In the genomic region with DNA sequence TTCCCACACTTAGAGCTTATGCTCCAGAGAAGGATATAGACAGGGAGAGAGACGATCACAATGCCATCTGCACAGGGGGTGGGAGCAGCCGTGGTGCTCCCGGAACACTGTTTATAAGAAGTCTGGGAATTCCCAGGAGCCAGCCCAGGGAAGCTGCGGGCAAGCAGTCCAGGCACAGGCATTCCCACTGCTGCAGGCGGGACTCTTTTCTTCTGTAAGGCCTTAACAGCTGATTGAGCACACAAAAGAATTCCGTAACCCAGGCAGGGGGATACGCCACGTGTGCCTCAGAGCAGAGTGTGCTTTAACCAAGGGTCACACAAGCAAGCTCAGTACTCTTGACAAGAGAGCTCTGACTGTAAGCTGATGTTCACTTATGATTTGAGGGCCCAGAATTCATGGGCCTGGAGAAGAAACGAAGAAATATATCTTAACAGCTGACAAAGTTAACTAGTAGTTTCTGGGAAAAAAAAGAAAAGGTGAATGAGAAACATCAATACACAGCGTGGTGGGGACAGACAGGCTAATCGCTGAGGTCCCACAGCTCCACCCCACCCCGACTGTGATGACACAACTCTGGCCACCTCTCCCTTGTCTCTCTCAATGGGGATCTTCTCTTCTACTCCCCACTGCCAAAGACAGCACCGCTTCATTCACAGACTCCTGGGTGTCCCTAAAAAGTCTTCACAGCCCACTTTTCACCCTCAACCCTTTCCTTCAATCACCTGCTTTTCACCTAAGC, we compare ENCODE assay signal across 18 cellular contexts.
DNase-seq lines count a peak whose midpoint lies in the region; ATAC-seq and TF ChIP-seq lines count a peak whose summit lies in the region.
"Had no signal": no experiment of that assay in that cellular context is flagged by ENCODE, and none has a peak within 500 bp of the region (broad histone marks: within the 10 kb centered on the region; RNA-seq: fewer than 3 reads in every experiment).

No MANE protein-coding gene starts in this region.

- H3K9ac ChIP-seq in endodermal cell (ENCODE audit: extremely low read depth, low read length, poor library complexity, severe bottlenecking), result peak overlapping the region; percentile 34
- no peak overlapping the region for H3K9ac ChIP-seq in neural cell (ENCODE audit: low read length)

- H3K4me2 ChIP-seq in neural cell (ENCODE audit: low read length), result no peak overlapping the region

- peak; percentile 50 for DNase-seq in Daoy (ENCODE audit: low read depth)
- DNase-seq in NCI-H524 treated with DMSO at 0.1 percent for 48 hours (lab: John Stamatoyannopoulos, UW), result peak; percentile 57
- peak; percentile 86 for DNase-seq in endodermal cell
- DNase-seq: activated CD4-positive, alpha-beta T cell treated with anti-CD3 and anti-CD28 coated beads for 48 hours; activated naive CD4-positive, alpha-beta T cell; aorta; colonic mucosa; foreskin melanocyte; GDM1; T1000 had no signal

- no peak for TF ChIP-seq RAD21 in neural cell (conservative IDR thresholded peaks at IDR 0.05)

- peak overlapping the region; percentile 94 for H3K27ac Mint-ChIP-seq in endodermal cell
- H3K27ac Mint-ChIP-seq: IgD-negative memory B cell had no signal

- H3K27me3 ChIP-seq in endodermal cell (ENCODE audit: control insufficient read depth, insufficient read depth, low read length, poor library complexity, severe bottlenecking), result no peaks in the 10 kb centered on the region
- H3K27me3 ChIP-seq in neural cell (ENCODE audit: insufficient read depth, low read depth, low read length), result no peaks in the 10 kb centered on the region
- H3K27me3 ChIP-seq: colonic mucosa, vagina had no signal

- H3K27ac ChIP-seq in endodermal cell (ENCODE audit: low read depth, low read length) (peak overlapping the region; percentile 39), neural cell (ENCODE audit: low read length) (no peak overlapping the region)
- H3K27ac ChIP-seq: colonic mucosa, vagina had no signal

- peak overlapping the region; percentile 34 for H3K4me3 Mint-ChIP-seq in endodermal cell
- H3K4me3 Mint-ChIP-seq: IgD-negative memory B cell, neural crest cell had no signal

- peaks cover 5% of the 10 kb centered on the region for H3K27me3 Mint-ChIP-seq in endodermal cell (ENCODE audit: insufficient read depth)

- H3K9me3 Mint-ChIP-seq in endodermal cell, result no peaks in the 10 kb centered on the region
- H3K9me3 Mint-ChIP-seq: neural crest cell had no signal

- no peaks in the 10 kb centered on the region for H4K20me1 ChIP-seq in neural cell (ENCODE audit: insufficient read depth)

- H3K9me3 ChIP-seq in endodermal cell (ENCODE audit: control insufficient read depth, low read length) (no peaks in the 10 kb centered on the region), neural cell (ENCODE audit: low read length) (no peaks in the 10 kb centered on the region)
- H3K9me3 ChIP-seq: colonic mucosa, vagina had no signal

- no peak for TF ChIP-seq EP300 in neural cell (conservative IDR thresholded peaks at IDR 0.05; ENCODE audit: poor library complexity, severe bottlenecking)

- peaks cover 29% of the 10 kb centered on the region for H3K4me1 Mint-ChIP-seq in endodermal cell
- H3K4me1 Mint-ChIP-seq: IgD-negative memory B cell had no signal

- H3K4me3 ChIP-seq in endodermal cell (ENCODE audit: low read length) (peak overlapping the region; percentile 51), neural cell (ENCODE audit: low read length) (no peak overlapping the region)
- H3K4me3 ChIP-seq: colonic mucosa, vagina had no signal

- ATAC-seq in GM18868 (IDR thresholded peaks at IDR 0.05; ENCODE audit: unreplicated experiment) (no peak), GM19023 (IDR thresholded peaks at IDR 0.05; ENCODE audit: unreplicated experiment) (no peak), HG02642 (IDR thresholded peaks at IDR 0.05; ENCODE audit: poor library complexity, unreplicated experiment) (no peak), GM21786 (IDR thresholded peaks at IDR 0.05; ENCODE audit: unreplicated experiment) (no peak)

- H3K36me3 ChIP-seq in endodermal cell (ENCODE audit: control insufficient read depth, insufficient read depth, low read length) (peaks cover 5% of the 10 kb centered on the region), neural cell (ENCODE audit: insufficient read depth, low read length) (no peaks in the 10 kb centered on the region)
- H3K36me3 ChIP-seq: colonic mucosa, vagina had no signal

- WGBS in endodermal cell (ENCODE audit: insufficient coverage in 1 of 2, insufficient read length in 1 of 2), 2 experiments, result 23 to 28% methylated on average over 5 to 13 of the region's 13 CpGs

- no peaks in the 10 kb centered on the region for H3K9me2 ChIP-seq in neural cell (ENCODE audit: insufficient read depth, low read length)

- H2AFZ ChIP-seq in neural cell (ENCODE audit: low read depth, low read length), result no peak overlapping the region

- peaks cover 15% of the 10 kb centered on the region for H3K4me1 ChIP-seq in endodermal cell (ENCODE audit: control insufficient read depth, insufficient read depth, low read length)
- H3K4me1 ChIP-seq: colonic mucosa, vagina had no signal

- H3K79me2 ChIP-seq in neural cell (replicated peaks; ENCODE audit: insufficient read depth, low read length), result no peaks in the 10 kb centered on the region

- H3K36me3 Mint-ChIP-seq in endodermal cell (ENCODE audit: low read depth), result peaks cover 5% of the 10 kb centered on the region

- no peaks in the 10 kb centered on the region for H3F3A ChIP-seq in neural cell (ENCODE audit: insufficient read depth, low read length, poor library complexity, severe bottlenecking)

- TF ChIP-seq CTCF in endodermal cell (conservative IDR thresholded peaks at IDR 0.05) (no peak), neural cell (IDR thresholded peaks at IDR 0.05; ENCODE audit: poor library complexity, severe bottlenecking) (no peak)

TF ChIP-seq in neural cell, 6 proteins besides CTCF, POLR2A, EP300 and RAD21:
- TF ChIP-seq, protein P1, sequence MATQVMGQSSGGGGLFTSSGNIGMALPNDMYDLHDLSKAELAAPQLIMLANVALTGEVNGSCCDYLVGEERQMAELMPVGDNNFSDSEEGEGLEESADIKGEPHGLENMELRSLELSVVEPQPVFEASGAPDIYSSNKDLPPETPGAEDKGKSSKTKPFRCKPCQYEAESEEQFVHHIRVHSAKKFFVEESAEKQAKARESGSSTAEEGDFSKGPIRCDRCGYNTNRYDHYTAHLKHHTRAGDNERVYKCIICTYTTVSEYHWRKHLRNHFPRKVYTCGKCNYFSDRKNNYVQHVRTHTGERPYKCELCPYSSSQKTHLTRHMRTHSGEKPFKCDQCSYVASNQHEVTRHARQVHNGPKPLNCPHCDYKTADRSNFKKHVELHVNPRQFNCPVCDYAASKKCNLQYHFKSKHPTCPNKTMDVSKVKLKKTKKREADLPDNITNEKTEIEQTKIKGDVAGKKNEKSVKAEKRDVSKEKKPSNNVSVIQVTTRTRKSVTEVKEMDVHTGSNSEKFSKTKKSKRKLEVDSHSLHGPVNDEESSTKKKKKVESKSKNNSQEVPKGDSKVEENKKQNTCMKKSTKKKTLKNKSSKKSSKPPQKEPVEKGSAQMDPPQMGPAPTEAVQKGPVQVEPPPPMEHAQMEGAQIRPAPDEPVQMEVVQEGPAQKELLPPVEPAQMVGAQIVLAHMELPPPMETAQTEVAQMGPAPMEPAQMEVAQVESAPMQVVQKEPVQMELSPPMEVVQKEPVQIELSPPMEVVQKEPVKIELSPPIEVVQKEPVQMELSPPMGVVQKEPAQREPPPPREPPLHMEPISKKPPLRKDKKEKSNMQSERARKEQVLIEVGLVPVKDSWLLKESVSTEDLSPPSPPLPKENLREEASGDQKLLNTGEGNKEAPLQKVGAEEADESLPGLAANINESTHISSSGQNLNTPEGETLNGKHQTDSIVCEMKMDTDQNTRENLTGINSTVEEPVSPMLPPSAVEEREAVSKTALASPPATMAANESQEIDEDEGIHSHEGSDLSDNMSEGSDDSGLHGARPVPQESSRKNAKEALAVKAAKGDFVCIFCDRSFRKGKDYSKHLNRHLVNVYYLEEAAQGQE (IDR thresholded peaks at IDR 0.05; ENCODE audit: borderline replicate concordance), result peak; percentile 67
- TF ChIP-seq TAF1 (IDR thresholded peaks at IDR 0.05; ENCODE audit: low read depth) (no peak), EZH2 (IDR thresholded peaks at IDR 0.05; ENCODE audit: borderline replicate concordance, insufficient read depth, low read length, poor library complexity, severe bottlenecking) (no peak)
